14 cellular contexts compared by ENCODE assay signal in genomic region chr7:40673285-40673684, GRCh38.
DNase-seq lines count a peak whose midpoint lies in the region; ATAC-seq, FAIRE-seq and TF ChIP-seq lines count a peak whose summit lies in the region.
"Had no signal": no experiment of that assay in that cellular context is flagged by ENCODE, and none has a peak within 500 bp of the region (broad histone marks: within the 10 kb centered on the region; RNA-seq: fewer than 3 reads in every experiment).

No MANE protein-coding gene starts in this region.

- peak overlapping the region; percentile 54 for H3K27ac Mint-ChIP-seq in osteocyte (ENCODE audit: unreplicated experiment)
- H3K27ac Mint-ChIP-seq: naive thymus-derived CD4-positive, alpha-beta T cell had no signal

- no peak overlapping the region for H3K4me2 ChIP-seq in mesendoderm (ENCODE audit: low read length)

- H3K27me3 Mint-ChIP-seq in osteocyte (ENCODE audit: unreplicated experiment), result no peaks in the 10 kb centered on the region

- no peak overlapping the region for H3K18ac ChIP-seq in mesendoderm (ENCODE audit: low read length)

- no peak overlapping the region for H2AK5ac ChIP-seq in mesendoderm (ENCODE audit: low read length)

- DNase-seq in GM04503 (ENCODE audit: low read depth) (peak; percentile 39), NOMO-1 treated with DMSO at 0.1 percent for 48 hours (lab: John Stamatoyannopoulos, UW; ENCODE audit: unreplicated experiment) (peak; percentile 65), brain microvascular endothelial cell (peak; percentile 53), osteocyte (ENCODE audit: extremely low spot score, unreplicated experiment) (no peak), RCC 7860 (ENCODE audit: low spot score) (no peak), lower lobe of right lung (no peak), mesendoderm (no peak)
- no peak for DNase-seq in stimulated activated CD4-positive, alpha-beta T cell treated with anti-CD3 and anti-CD28 coated beads, Interleukin-15, amount 100 ng/mL, for 24 hours
- DNase-seq: activated CD8-positive, alpha-beta memory T cell treated with anti-CD3 and anti-CD28 coated beads, Interleukin-2, amount 50 U/mL, for 4 hours; cortex of kidney; naive thymus-derived CD4-positive, alpha-beta T cell; NCI-H2227 treated with DMSO at 0.1 percent for 48 hours; T-helper 2 cell had no signal

- H3K4me3 ChIP-seq in brain microvascular endothelial cell (ENCODE audit: low read depth, low read length) (no peak overlapping the region), lower lobe of right lung (no peak overlapping the region), mesendoderm (ENCODE audit: low read length) (no peak overlapping the region)

- no peak overlapping the region for H4K8ac ChIP-seq in mesendoderm (ENCODE audit: low read depth, low read length)

- H4K5ac ChIP-seq in mesendoderm (ENCODE audit: low read length), result no peak overlapping the region

- peaks cover 8% of the 10 kb centered on the region for H3K9me3 Mint-ChIP-seq in osteocyte (ENCODE audit: unreplicated experiment)

- no peak overlapping the region for H3K27ac ChIP-seq in brain microvascular endothelial cell
- H3K27ac ChIP-seq in lower lobe of right lung, result no peak overlapping the region
- H3K27ac ChIP-seq in mesendoderm (ENCODE audit: low read depth, low read length), result no peak overlapping the region

- H2BK15ac ChIP-seq in mesendoderm (replicated peaks; ENCODE audit: low read depth), result no peak overlapping the region

- no peak for FAIRE-seq in RCC 7860 (lab: Jason Lieb, UNC)
- FAIRE-seq: GM19239 had no signal

- H3K4ac ChIP-seq in mesendoderm (ENCODE audit: low read depth, low read length), result no peak overlapping the region

- H3K79me1 ChIP-seq in mesendoderm (ENCODE audit: low read length), result no peaks in the 10 kb centered on the region

- H3K79me2 ChIP-seq in mesendoderm (ENCODE audit: control insufficient read depth, insufficient read depth, low read length), result no peaks in the 10 kb centered on the region

- no peak overlapping the region for H2BK5ac ChIP-seq in mesendoderm (ENCODE audit: low read length)

- in situ Hi-C loops in brain microvascular endothelial cell (cut with HindIII; ENCODE audit: low pct_ligation_motif_present, low sequenced_read_pairs), result no loop called here

- H3K4me3 Mint-ChIP-seq in osteocyte (ENCODE audit: unreplicated experiment), result no peak overlapping the region

- no peak overlapping the region for H3K56ac ChIP-seq in mesendoderm (ENCODE audit: low read length)

- intact Hi-C loops in lower lobe of right lung (cut with DNase I), result no loop called here

- H3K4me1 ChIP-seq in lower lobe of right lung (no peaks in the 10 kb centered on the region), mesendoderm (ENCODE audit: control insufficient read depth, low read depth, low read length) (no peaks in the 10 kb centered on the region)

- H3K9ac ChIP-seq in mesendoderm (ENCODE audit: low read length), result no peak overlapping the region

- WGBS in mesendoderm (ENCODE audit: extremely low coverage, insufficient coverage, low lambda C conversion rate), result no CpG with 5 or more reads among the region's 2 CpGs

- H3K23ac ChIP-seq in mesendoderm (ENCODE audit: low read length), result no peak overlapping the region

- H3K36me3 ChIP-seq in brain microvascular endothelial cell (replicated peaks) (no peaks in the 10 kb centered on the region), lower lobe of right lung (no peaks in the 10 kb centered on the region), mesendoderm (ENCODE audit: control insufficient read depth, insufficient read depth, low read length) (no peaks in the 10 kb centered on the region)

- TF ChIP-seq CTCF in brain microvascular endothelial cell (IDR thresholded peaks at IDR 0.05; ENCODE audit: low read depth, low read length, missing control alignments) (no peak), osteocyte (IDR thresholded peaks at IDR 0.05) (no peak), lower lobe of right lung (IDR thresholded peaks at IDR 0.05) (no peak)

- H3K4me1 Mint-ChIP-seq in osteocyte (ENCODE audit: unreplicated experiment), result peaks cover 19% of the 10 kb centered on the region

- no peak for ATAC-seq in lower lobe of right lung
- ATAC-seq: naive thymus-derived CD4-positive, alpha-beta T cell had no signal

- H3K9me3 ChIP-seq in lower lobe of right lung, result no peaks in the 10 kb centered on the region

- no peak overlapping the region for H2BK120ac ChIP-seq in mesendoderm (ENCODE audit: low read depth, low read length)

- H3K36me3 Mint-ChIP-seq in osteocyte (ENCODE audit: unreplicated experiment), result peaks cover 2% of the 10 kb centered on the region
- H3K36me3 Mint-ChIP-seq: naive thymus-derived CD4-positive, alpha-beta T cell had no signal

- H3K27me3 ChIP-seq in brain microvascular endothelial cell (replicated peaks) (no peaks in the 10 kb centered on the region), lower lobe of right lung (ENCODE audit: low read depth) (no peaks in the 10 kb centered on the region), mesendoderm (ENCODE audit: insufficient read depth, low read length, poor library complexity) (no peaks in the 10 kb centered on the region)

Comparison
In these comparisons a context has a peak if more than half of its experiments do, and no peak if none do; other contexts are left out.
1. DNase-seq: peak in GM04503 (single experiment), NOMO-1 treated with DMSO at 0.1 percent for 48 hours (single experiment) and brain microvascular endothelial cell (single experiment); none in osteocyte (single experiment), RCC 7860 (single experiment), lower lobe of right lung (single experiment), stimulated activated CD4-positive, alpha-beta T cell treated with anti-CD3 and anti-CD28 coated beads, Interleukin-15, amount 100 ng/mL, for 24 hours (single experiment) and mesendoderm (single experiment).